Comparison of ENCODE assay signal across 1 cellular context in the genomic region with DNA sequence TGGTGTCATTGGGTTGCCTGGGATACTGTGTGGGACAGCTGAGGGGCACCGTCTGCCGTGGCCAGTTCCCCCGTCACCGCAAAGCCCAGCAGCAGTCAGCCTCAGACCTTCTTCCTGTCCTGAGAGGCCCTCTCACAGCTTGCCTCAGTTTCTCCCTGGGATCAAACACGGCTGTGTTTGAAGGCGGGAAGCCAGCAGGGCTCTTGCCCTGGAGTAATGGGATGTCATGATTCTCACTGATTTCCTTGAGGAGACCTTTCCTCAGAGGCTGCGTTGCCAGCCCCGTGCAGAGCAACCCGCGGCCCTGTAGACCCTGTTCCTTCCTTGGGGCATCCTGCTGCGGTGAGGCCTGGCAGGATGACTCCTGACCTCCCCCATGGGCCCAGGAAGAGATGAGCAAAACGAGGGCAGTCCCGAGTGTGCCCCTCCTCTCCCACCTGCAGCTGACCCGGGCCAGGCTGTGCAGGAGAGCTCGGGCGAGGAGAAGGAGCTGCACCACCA.
TF ChIP-seq lines count a peak whose summit lies in the region.

No MANE protein-coding gene starts in this region.

TF ChIP-seq in IMR-90, 13 proteins besides CTCF, POLR2A, EP300 and RAD21:
- TF ChIP-seq NFE2L2 (IDR thresholded peaks at IDR 0.05; ENCODE audit: low read depth, low read length) = no peak
- no peak for TF ChIP-seq MAFK (IDR thresholded peaks at IDR 0.05; ENCODE audit: low read depth, low read length)
- TF ChIP-seq RCOR1 (IDR thresholded peaks at IDR 0.05; ENCODE audit: insufficient replicate concordance, low read length) = no peak
- TF ChIP-seq, protein P1, sequence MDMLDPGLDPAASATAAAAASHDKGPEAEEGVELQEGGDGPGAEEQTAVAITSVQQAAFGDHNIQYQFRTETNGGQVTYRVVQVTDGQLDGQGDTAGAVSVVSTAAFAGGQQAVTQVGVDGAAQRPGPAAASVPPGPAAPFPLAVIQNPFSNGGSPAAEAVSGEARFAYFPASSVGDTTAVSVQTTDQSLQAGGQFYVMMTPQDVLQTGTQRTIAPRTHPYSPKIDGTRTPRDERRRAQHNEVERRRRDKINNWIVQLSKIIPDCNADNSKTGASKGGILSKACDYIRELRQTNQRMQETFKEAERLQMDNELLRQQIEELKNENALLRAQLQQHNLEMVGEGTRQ (IDR thresholded peaks at IDR 0.05; ENCODE audit: low read depth, low read length) = no peak
- TF ChIP-seq MAZ (IDR thresholded peaks at IDR 0.05; ENCODE audit: borderline replicate concordance, low read depth, low read length) = no peak
- TF ChIP-seq MXI1 (IDR thresholded peaks at IDR 0.05; ENCODE audit: borderline replicate concordance, low read depth, low read length) = no peak
- no peak for TF ChIP-seq CEBPB (IDR thresholded peaks at IDR 0.05; ENCODE audit: low read depth, low read length)
- TF ChIP-seq FOS (IDR thresholded peaks at IDR 0.05; ENCODE audit: low read depth, low read length) = no peak
- no peak for TF ChIP-seq CHD1 (IDR thresholded peaks at IDR 0.05; ENCODE audit: low read depth, low read length)
- no peak for TF ChIP-seq BHLHE40 (IDR thresholded peaks at IDR 0.05; ENCODE audit: low read depth, low read length)
- no peak for TF ChIP-seq RFX5 (IDR thresholded peaks at IDR 0.05; ENCODE audit: low read depth, low read length)
TF ChIP-seq in IMR-90: peak in this region for 0.
